In the genomic region with DNA sequence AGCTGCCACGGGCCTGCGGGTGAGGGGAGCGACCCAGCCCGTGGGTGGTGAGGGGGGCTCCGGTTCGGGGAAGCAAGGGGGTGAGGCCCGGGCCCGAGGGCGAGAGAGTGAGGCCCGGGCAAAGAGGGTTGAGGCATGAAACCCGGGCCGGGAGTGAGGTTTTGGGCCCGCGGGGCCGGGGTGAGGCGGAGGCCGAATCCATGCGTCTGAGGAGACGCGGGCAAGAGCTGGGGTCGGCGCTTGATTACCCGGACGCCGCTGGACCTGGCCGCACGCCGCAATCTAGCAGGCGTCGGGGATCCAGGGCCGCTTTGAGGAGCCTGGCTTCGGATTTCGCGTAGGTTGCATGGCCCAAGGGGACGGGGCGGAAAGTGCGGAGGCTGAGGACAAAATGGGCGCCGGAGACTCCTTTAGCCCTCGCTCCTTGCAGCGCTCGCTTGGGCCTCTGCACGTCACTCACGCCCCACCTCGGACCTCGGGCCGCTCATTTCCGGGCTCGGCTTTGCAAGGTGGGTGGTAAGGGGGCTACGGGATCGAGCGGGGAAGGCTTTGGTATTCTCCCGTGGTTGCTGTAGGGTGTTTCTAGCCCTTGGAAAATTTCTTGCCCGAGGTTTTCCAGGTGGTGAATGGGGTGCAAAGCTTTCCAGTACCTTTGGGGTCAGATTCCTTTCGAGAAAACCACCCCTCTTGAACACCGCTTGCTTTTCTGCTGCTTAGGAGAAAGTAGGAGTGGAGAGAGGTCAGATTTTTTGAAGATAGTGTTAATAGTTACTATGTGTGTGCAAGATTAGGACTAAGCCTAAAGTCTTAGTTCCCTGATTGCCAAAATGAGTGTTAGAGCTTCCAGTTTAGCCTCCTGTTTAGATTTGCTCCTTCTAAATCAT, we compare ENCODE assay signal across 8 cellular contexts. TPM values are rescaled to one million over a fixed set of nuclear protein-coding genes. Genes with fewer than 3 reads are reported as not detected.
DNase-seq lines count a peak whose midpoint lies in the region; ATAC-seq lines count a peak whose summit lies in the region.

No MANE protein-coding gene starts in this region.

- peak overlapping the region; percentile 99 for H3K9ac ChIP-seq in HUES64 (ENCODE audit: low read depth, low read length)

- DNase-seq in EL = peak; percentile 74
- peak; percentile 44 to 61 for DNase-seq in SW 1271 (lab: John Stamatoyannopoulos, UW)
- DNase-seq in anterior cingulate cortex (lab: John Stamatoyannopoulos, UW) = peak in 53 of 58 donors; percentile 3 to 73 (median 48)
- peak; percentile 38 to 55 for DNase-seq in hippocampal formation (lab: John Stamatoyannopoulos, UW)
- DNase-seq in retina = peak; percentile 94
- no peak for DNase-seq in cortex of kidney (lab: John Stamatoyannopoulos, UW)

- H3K4me3 ChIP-seq in HUES64 (ENCODE audit: low read length) = peak overlapping the region; percentile 94

- peaks cover 26% of the 10 kb centered on the region for H3K4me1 ChIP-seq in HUES64 (ENCODE audit: insufficient read depth, low read length)

- no peaks in the 10 kb centered on the region for H3K9me3 ChIP-seq in HUES64 (ENCODE audit: insufficient read depth, low read depth, low read length)

- WGBS in HUES64 = under 1% methylated on average over 56 of the region's 56 CpGs

- H3K27ac ChIP-seq in HUES64 (ENCODE audit: low read depth, low read length) = peak overlapping the region; percentile 98

- ATAC-seq in GM21515 (IDR thresholded peaks at IDR 0.05; ENCODE audit: unreplicated experiment) = peak; percentile 46

- H3K27me3 ChIP-seq in HUES64 (ENCODE audit: insufficient read depth, low read length) = no peaks in the 10 kb centered on the region

- H3K36me3 ChIP-seq in HUES64 (ENCODE audit: insufficient read depth, low read length) = peaks cover 9% of the 10 kb centered on the region

RNA-seq across cellular contexts. Expression of a gene that starts 0.8 kb away (rescaled TPM):
- polyA plus RNA-seq in HUES64 (2013, experiment 1 of 2) = 49.9 TPM
- 54.7 TPM for polyA plus RNA-seq in HUES64 (2013, experiment 2 of 2)
